2 cellular contexts compared by ENCODE assay signal in the genomic region with DNA sequence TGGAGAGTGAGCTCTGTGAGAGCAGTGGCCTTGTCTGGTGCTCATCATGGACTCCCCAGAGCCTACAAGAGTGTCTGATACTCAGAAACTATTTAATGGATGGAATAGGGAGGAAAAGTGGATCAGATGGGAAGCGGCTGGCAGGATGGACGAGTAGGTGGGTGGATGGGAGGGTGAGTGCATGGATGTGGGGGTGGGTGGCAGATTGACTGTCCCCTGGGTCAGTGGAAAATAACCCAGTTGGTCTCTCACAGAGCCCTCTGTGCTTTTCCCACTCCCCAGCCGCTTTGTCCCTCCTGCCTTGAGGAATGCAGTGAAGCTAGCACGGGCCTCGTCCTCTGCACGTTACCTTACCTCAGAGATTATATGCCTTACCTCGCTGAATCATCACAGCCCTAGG.
TF ChIP-seq lines count a peak whose summit lies in the region.

No MANE protein-coding gene starts in this region.

TF ChIP-seq in GM12878, 131 proteins besides CTCF, POLR2A, EP300 and RAD21:
- TF ChIP-seq, protein P1, sequence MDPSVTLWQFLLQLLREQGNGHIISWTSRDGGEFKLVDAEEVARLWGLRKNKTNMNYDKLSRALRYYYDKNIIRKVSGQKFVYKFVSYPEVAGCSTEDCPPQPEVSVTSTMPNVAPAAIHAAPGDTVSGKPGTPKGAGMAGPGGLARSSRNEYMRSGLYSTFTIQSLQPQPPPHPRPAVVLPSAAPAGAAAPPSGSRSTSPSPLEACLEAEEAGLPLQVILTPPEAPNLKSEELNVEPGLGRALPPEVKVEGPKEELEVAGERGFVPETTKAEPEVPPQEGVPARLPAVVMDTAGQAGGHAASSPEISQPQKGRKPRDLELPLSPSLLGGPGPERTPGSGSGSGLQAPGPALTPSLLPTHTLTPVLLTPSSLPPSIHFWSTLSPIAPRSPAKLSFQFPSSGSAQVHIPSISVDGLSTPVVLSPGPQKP (IDR thresholded peaks at IDR 0.05; ENCODE audit: low read depth, low read length) = no peak
- TF ChIP-seq, protein P2, sequence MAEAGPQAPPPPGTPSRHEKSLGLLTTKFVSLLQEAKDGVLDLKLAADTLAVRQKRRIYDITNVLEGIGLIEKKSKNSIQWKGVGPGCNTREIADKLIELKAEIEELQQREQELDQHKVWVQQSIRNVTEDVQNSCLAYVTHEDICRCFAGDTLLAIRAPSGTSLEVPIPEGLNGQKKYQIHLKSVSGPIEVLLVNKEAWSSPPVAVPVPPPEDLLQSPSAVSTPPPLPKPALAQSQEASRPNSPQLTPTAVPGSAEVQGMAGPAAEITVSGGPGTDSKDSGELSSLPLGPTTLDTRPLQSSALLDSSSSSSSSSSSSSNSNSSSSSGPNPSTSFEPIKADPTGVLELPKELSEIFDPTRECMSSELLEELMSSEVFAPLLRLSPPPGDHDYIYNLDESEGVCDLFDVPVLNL (IDR thresholded peaks at IDR 0.05; ENCODE audit: low read depth, low read length) = no peak
- TF ChIP-seq RUNX3 (IDR thresholded peaks at IDR 0.05; ENCODE audit: low read length) (no peak), KLF5 (IDR thresholded peaks at IDR 0.05; ENCODE audit: partially characterized antibody) (no peak)
TF ChIP-seq in GM12878: peak in this region for 0.

TF ChIP-seq in WTC11, 78 proteins besides CTCF, POLR2A, EP300 and RAD21:
- no peak for TF ChIP-seq ZNF317 (CRISPR knock-in tag; IDR thresholded peaks at IDR 0.05; ENCODE audit: borderline replicate concordance, low read depth)
- TF ChIP-seq ZNF232 (CRISPR knock-in tag; IDR thresholded peaks at IDR 0.05) = no peak
- no peak for TF ChIP-seq CBFB (CRISPR knock-in tag; IDR thresholded peaks at IDR 0.05; ENCODE audit: low read depth)
- TF ChIP-seq SP1 (CRISPR knock-in tag; conservative IDR thresholded peaks at IDR 0.05) = no peak
- TF ChIP-seq, protein P3, sequence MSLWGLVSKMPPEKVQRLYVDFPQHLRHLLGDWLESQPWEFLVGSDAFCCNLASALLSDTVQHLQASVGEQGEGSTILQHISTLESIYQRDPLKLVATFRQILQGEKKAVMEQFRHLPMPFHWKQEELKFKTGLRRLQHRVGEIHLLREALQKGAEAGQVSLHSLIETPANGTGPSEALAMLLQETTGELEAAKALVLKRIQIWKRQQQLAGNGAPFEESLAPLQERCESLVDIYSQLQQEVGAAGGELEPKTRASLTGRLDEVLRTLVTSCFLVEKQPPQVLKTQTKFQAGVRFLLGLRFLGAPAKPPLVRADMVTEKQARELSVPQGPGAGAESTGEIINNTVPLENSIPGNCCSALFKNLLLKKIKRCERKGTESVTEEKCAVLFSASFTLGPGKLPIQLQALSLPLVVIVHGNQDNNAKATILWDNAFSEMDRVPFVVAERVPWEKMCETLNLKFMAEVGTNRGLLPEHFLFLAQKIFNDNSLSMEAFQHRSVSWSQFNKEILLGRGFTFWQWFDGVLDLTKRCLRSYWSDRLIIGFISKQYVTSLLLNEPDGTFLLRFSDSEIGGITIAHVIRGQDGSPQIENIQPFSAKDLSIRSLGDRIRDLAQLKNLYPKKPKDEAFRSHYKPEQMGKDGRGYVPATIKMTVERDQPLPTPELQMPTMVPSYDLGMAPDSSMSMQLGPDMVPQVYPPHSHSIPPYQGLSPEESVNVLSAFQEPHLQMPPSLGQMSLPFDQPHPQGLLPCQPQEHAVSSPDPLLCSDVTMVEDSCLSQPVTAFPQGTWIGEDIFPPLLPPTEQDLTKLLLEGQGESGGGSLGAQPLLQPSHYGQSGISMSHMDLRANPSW (CRISPR knock-in tag; conservative IDR thresholded peaks at IDR 0.05; ENCODE audit: low read depth) = no peak
- no peak for TF ChIP-seq ESRRA (CRISPR knock-in tag; IDR thresholded peaks at IDR 0.05; ENCODE audit: borderline replicate concordance)
- TF ChIP-seq, protein P4, sequence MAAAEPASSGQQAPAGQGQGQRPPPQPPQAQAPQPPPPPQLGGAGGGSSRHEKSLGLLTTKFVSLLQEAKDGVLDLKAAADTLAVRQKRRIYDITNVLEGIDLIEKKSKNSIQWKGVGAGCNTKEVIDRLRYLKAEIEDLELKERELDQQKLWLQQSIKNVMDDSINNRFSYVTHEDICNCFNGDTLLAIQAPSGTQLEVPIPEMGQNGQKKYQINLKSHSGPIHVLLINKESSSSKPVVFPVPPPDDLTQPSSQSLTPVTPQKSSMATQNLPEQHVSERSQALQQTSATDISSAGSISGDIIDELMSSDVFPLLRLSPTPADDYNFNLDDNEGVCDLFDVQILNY (CRISPR knock-in tag; IDR thresholded peaks at IDR 0.05) = no peak
- TF ChIP-seq EMX1 (CRISPR knock-in tag; IDR thresholded peaks at IDR 0.05) = no peak
- no peak for TF ChIP-seq KAT7 (CRISPR knock-in tag; IDR thresholded peaks at IDR 0.05; ENCODE audit: borderline replicate concordance)
